16 cellular contexts compared by ENCODE assay signal in genomic region chr5:56862909-56863308, GRCh38.
"Had no signal": no experiment of that assay in that cellular context is flagged by ENCODE, and none has a peak within 500 bp of the region (broad histone marks: within the 10 kb centered on the region; RNA-seq: fewer than 3 reads in every experiment).

No MANE protein-coding gene starts in this region.

- H3K4me3 ChIP-seq: lung, upper lobe of left lung had no signal

- H3K27ac ChIP-seq: upper lobe of left lung had no signal

- H3K9me3 ChIP-seq: upper lobe of left lung had no signal

- H3K27me3 ChIP-seq: upper lobe of left lung had no signal

- FAIRE-seq: endometrium, kidney had no signal

- DNase-seq: activated B cell treated with CpG ODN at 0.5 μM for 24 hours; activated CD4-positive, alpha-beta memory T cell treated with anti-CD3 and anti-CD28 coated beads, Interleukin-2, amount 10 ng/mL, durations not matched to agents 7 days and 5 days; activated CD4-positive, alpha-beta T cell treated with anti-CD3 and anti-CD28 coated beads for 48 hours; activated gamma-delta T cell treated with Interleukin-2 at 50 U/mL for 16 hours; anterior cingulate cortex; effector CD4-positive, alpha-beta T cell; kidney; retina; stimulated activated CD4-positive, alpha-beta T cell treated with anti-CD3 and anti-CD28 coated beads, Interleukin-12 subunit alpha, Interleukin-12 subunit beta, amount 100 ng/mL, for 4 hours; stimulated activated CD4-positive, alpha-beta T cell treated with anti-CD3 and anti-CD28 coated beads, Interleukin-4, amount 100 ng/mL, for 4 hours; stimulated activated naive CD8-positive, alpha-beta T cell treated with anti-CD3 and anti-CD28 coated beads, Interleukin-15, Interleukin-2, amounts not matched to agents 100 U/mL and 50 U/mL, for 24 hours; upper lobe of left lung had no signal

- ATAC-seq: left lobe of liver; natural killer cell treated with Interleukin-12 subunit alpha and Interleukin-12 subunit beta and Interleukin-15 and Interleukin-18, amount 100 ng/mL, for 72 hours; stimulated activated naive CD8-positive, alpha-beta T cell treated with anti-CD3 and anti-CD28 coated beads, Interleukin-15, Interleukin-2, amounts not matched to agents 100 U/mL and 50 U/mL, for 24 hours had no signal

- H3K4me1 ChIP-seq: upper lobe of left lung had no signal
